1 cellular context compared by ENCODE assay signal in the genomic region with DNA sequence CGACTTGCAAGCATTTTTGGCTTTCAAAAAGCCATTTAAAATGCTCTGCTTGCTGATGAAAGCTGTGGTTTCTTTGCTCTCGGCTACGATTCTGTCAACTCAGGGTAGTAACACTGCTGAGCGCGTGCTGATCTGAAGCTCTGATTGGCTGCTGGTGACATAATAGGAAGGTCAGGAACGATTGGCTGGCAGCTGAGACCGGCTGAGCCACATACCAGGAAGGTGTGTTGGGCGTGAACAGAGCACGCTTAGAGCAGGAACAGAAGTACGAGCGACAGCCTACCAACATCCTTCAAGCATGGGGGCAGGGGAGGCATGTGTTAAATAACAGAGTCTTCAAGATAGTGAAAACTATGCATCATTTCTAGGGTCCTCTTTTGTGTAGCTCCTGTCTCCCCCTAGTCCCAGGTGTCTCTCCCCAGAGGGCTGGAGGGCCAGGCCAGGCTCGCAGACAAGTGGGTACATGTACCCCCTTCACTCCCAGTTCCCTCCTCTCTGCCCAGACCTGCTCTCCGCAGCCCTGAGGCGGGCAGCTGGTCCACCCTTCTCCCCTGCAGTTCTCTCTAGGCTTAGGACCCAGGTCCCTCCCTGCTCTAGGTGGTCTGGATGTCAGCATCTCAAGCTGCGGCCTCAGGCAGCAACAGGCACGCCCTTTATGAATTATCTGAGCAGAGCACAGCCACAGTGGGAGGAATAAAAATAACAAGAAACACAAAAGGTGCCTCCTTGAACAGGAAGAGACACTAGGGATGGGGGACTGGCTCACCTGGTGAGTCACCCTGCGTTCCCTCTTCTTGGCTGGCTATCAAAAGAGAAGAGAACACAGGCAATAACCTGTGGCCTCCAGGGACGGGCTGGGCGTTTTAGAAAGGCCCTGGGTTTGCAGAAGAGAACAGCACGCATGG.
TF ChIP-seq lines count a peak whose summit lies in the region.

No MANE protein-coding gene starts in this region.

TF ChIP-seq in HepG2, 621 proteins besides CTCF, POLR2A, EP300 and RAD21 (continued from another document and continues in another):
- TF ChIP-seq, protein P1, sequence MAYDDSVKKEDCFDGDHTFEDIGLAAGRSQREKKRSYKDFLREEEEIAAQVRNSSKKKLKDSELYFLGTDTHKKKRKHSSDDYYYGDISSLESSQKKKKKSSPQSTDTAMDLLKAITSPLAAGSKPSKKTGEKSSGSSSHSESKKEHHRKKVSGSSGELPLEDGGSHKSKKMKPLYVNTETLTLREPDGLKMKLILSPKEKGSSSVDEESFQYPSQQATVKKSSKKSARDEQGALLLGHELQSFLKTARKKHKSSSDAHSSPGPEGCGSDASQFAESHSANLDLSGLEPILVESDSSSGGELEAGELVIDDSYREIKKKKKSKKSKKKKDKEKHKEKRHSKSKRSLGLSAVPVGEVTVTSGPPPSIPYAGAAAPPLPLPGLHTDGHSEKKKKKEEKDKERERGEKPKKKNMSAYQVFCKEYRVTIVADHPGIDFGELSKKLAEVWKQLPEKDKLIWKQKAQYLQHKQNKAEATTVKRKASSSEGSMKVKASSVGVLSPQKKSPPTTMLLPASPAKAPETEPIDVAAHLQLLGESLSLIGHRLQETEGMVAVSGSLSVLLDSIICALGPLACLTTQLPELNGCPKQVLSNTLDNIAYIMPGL (CRISPR knock-in tag; IDR thresholded peaks at IDR 0.05; ENCODE audit: borderline replicate concordance in 1 of 2, low read depth in 1 of 2), result 0 out of 4 replicates have a peak, but pooled peaks of 1 of the 2 experiments have one; percentile 19
- TF ChIP-seq FOSL2 (CRISPR knock-in tag; IDR thresholded peaks at IDR 0.05) (peak; percentile 78), KLF11 (CRISPR knock-in tag; IDR thresholded peaks at IDR 0.05) (no peak), DNMT3B (CRISPR knock-in tag; conservative IDR thresholded peaks at IDR 0.05) (0 out of 2 replicates have a peak, but pooled peaks have one; percentile 39), RFX5 (IDR thresholded peaks at IDR 0.05; ENCODE audit: low read depth, low read length) (peak; percentile 93), PHF21A (CRISPR knock-in tag; IDR thresholded peaks at IDR 0.05) (no peak), CHD2 (IDR thresholded peaks at IDR 0.05; ENCODE audit: low read depth, low read length) (no peak), ZNF761 (CRISPR knock-in tag; conservative IDR thresholded peaks at IDR 0.05) (no peak), NRL (CRISPR knock-in tag; IDR thresholded peaks at IDR 0.05; ENCODE audit: borderline replicate concordance) (0 out of 2 replicates have a peak, but pooled peaks have one; percentile 37), CEBPB (IDR thresholded peaks at IDR 0.05; ENCODE audit: borderline replicate concordance, low read depth, low read length) (no peak), ELF1 (CRISPR knock-in tag; IDR thresholded peaks at IDR 0.05) (peak; percentile 21; the same call in 1 of the 2 replicates), DMAP1 (CRISPR knock-in tag; IDR thresholded peaks at IDR 0.05) (0 out of 2 replicates have a peak, but pooled peaks have one; percentile 30), HMG20A (CRISPR knock-in tag; IDR thresholded peaks at IDR 0.05; ENCODE audit: borderline replicate concordance) (0 out of 2 replicates have a peak, but pooled peaks have one; percentile 3), PLRG1 (conservative IDR thresholded peaks at IDR 0.05) (no peak), NFYB (CRISPR knock-in tag; IDR thresholded peaks at IDR 0.05) (peak; percentile 74), ZNF510 (CRISPR knock-in tag; IDR thresholded peaks at IDR 0.05; ENCODE audit: low read depth) (0 out of 2 replicates have a peak, but pooled peaks have one; percentile 53), SETDB1 (CRISPR knock-in tag; IDR thresholded peaks at IDR 0.05; ENCODE audit: borderline replicate concordance) (no peak)
- TF ChIP-seq, protein P2, sequence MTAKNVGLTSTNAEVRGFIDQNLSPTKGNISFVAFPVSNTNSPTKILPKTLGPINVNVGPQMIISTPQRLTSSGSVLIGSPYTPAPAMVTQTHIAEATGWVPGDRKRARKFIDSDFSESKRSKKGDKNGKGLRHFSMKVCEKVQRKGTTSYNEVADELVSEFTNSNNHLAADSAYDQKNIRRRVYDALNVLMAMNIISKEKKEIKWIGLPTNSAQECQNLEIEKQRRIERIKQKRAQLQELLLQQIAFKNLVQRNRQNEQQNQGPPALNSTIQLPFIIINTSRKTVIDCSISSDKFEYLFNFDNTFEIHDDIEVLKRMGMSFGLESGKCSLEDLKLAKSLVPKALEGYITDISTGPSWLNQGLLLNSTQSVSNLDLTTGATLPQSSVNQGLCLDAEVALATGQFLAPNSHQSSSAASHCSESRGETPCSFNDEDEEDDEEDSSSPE (CRISPR knock-in tag; IDR thresholded peaks at IDR 0.05), result peak; percentile 23; the same call in 1 of the 2 replicates
- TF ChIP-seq, protein P3, sequence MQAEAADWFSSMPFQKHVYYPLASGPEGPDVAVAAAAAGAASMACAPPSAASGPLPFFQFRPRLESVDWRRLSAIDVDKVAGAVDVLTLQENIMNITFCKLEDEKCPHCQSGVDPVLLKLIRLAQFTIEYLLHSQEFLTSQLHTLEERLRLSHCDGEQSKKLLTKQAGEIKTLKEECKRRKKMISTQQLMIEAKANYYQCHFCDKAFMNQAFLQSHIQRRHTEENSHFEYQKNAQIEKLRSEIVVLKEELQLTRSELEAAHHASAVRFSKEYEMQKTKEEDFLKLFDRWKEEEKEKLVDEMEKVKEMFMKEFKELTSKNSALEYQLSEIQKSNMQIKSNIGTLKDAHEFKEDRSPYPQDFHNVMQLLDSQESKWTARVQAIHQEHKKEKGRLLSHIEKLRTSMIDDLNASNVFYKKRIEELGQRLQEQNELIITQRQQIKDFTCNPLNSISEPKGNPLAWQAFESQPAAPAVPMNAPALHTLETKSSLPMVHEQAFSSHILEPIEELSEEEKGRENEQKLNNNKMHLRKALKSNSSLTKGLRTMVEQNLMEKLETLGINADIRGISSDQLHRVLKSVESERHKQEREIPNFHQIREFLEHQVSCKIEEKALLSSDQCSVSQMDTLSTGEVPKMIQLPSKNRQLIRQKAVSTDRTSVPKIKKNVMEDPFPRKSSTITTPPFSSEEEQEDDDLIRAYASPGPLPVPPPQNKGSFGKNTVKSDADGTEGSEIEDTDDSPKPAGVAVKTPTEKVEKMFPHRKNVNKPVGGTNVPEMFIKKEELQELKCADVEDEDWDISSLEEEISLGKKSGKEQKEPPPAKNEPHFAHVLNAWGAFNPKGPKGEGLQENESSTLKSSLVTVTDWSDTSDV (CRISPR knock-in tag; IDR thresholded peaks at IDR 0.05), result peak; percentile 38; the same call in 1 of the 2 replicates
- TF ChIP-seq, protein P4, sequence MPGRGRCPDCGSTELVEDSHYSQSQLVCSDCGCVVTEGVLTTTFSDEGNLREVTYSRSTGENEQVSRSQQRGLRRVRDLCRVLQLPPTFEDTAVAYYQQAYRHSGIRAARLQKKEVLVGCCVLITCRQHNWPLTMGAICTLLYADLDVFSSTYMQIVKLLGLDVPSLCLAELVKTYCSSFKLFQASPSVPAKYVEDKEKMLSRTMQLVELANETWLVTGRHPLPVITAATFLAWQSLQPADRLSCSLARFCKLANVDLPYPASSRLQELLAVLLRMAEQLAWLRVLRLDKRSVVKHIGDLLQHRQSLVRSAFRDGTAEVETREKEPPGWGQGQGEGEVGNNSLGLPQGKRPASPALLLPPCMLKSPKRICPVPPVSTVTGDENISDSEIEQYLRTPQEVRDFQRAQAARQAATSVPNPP (CRISPR knock-in tag; IDR thresholded peaks at IDR 0.05), result no peak
- TF ChIP-seq, protein P5, sequence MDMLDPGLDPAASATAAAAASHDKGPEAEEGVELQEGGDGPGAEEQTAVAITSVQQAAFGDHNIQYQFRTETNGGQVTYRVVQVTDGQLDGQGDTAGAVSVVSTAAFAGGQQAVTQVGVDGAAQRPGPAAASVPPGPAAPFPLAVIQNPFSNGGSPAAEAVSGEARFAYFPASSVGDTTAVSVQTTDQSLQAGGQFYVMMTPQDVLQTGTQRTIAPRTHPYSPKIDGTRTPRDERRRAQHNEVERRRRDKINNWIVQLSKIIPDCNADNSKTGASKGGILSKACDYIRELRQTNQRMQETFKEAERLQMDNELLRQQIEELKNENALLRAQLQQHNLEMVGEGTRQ (IDR thresholded peaks at IDR 0.05; ENCODE audit: low read depth, low read length), result no peak
- TF ChIP-seq, protein P5 (CRISPR knock-in tag; IDR thresholded peaks at IDR 0.05; ENCODE audit: borderline replicate concordance), result no peak
- TF ChIP-seq, protein P6, sequence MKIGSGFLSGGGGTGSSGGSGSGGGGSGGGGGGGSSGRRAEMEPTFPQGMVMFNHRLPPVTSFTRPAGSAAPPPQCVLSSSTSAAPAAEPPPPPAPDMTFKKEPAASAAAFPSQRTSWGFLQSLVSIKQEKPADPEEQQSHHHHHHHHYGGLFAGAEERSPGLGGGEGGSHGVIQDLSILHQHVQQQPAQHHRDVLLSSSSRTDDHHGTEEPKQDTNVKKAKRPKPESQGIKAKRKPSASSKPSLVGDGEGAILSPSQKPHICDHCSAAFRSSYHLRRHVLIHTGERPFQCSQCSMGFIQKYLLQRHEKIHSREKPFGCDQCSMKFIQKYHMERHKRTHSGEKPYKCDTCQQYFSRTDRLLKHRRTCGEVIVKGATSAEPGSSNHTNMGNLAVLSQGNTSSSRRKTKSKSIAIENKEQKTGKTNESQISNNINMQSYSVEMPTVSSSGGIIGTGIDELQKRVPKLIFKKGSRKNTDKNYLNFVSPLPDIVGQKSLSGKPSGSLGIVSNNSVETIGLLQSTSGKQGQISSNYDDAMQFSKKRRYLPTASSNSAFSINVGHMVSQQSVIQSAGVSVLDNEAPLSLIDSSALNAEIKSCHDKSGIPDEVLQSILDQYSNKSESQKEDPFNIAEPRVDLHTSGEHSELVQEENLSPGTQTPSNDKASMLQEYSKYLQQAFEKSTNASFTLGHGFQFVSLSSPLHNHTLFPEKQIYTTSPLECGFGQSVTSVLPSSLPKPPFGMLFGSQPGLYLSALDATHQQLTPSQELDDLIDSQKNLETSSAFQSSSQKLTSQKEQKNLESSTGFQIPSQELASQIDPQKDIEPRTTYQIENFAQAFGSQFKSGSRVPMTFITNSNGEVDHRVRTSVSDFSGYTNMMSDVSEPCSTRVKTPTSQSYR (CRISPR knock-in tag; IDR thresholded peaks at IDR 0.05; ENCODE audit: borderline replicate concordance), result no peak
- TF ChIP-seq, protein P7, sequence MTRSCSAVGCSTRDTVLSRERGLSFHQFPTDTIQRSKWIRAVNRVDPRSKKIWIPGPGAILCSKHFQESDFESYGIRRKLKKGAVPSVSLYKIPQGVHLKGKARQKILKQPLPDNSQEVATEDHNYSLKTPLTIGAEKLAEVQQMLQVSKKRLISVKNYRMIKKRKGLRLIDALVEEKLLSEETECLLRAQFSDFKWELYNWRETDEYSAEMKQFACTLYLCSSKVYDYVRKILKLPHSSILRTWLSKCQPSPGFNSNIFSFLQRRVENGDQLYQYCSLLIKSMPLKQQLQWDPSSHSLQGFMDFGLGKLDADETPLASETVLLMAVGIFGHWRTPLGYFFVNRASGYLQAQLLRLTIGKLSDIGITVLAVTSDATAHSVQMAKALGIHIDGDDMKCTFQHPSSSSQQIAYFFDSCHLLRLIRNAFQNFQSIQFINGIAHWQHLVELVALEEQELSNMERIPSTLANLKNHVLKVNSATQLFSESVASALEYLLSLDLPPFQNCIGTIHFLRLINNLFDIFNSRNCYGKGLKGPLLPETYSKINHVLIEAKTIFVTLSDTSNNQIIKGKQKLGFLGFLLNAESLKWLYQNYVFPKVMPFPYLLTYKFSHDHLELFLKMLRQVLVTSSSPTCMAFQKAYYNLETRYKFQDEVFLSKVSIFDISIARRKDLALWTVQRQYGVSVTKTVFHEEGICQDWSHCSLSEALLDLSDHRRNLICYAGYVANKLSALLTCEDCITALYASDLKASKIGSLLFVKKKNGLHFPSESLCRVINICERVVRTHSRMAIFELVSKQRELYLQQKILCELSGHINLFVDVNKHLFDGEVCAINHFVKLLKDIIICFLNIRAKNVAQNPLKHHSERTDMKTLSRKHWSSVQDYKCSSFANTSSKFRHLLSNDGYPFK (CRISPR knock-in tag; IDR thresholded peaks at IDR 0.05; ENCODE audit: borderline replicate concordance), result no peak
- TF ChIP-seq, protein P8, sequence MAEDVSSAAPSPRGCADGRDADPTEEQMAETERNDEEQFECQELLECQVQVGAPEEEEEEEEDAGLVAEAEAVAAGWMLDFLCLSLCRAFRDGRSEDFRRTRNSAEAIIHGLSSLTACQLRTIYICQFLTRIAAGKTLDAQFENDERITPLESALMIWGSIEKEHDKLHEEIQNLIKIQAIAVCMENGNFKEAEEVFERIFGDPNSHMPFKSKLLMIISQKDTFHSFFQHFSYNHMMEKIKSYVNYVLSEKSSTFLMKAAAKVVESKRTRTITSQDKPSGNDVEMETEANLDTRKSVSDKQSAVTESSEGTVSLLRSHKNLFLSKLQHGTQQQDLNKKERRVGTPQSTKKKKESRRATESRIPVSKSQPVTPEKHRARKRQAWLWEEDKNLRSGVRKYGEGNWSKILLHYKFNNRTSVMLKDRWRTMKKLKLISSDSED (CRISPR knock-in tag; IDR thresholded peaks at IDR 0.05), result no peak
- TF ChIP-seq, protein P9, sequence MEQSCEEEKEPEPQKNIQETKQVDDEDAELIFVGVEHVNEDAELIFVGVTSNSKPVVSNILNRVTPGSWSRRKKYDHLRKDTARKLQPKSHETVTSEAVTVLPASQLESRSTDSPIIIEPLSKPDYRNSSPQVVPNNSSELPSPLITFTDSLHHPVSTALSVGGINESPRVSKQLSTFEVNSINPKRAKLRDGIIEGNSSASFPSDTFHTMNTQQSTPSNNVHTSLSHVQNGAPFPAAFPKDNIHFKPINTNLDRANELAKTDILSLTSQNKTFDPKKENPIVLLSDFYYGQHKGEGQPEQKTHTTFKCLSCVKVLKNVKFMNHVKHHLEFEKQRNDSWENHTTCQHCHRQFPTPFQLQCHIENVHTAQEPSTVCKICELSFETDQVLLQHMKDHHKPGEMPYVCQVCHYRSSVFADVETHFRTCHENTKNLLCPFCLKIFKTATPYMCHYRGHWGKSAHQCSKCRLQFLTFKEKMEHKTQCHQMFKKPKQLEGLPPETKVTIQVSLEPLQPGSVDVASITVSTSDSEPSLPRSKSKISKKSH (CRISPR knock-in tag; IDR thresholded peaks at IDR 0.05; ENCODE audit: borderline replicate concordance), result peak; percentile 59; the same call in 1 of the 2 replicates
